ENCODE assay signal across 18 cellular contexts in the genomic region with DNA sequence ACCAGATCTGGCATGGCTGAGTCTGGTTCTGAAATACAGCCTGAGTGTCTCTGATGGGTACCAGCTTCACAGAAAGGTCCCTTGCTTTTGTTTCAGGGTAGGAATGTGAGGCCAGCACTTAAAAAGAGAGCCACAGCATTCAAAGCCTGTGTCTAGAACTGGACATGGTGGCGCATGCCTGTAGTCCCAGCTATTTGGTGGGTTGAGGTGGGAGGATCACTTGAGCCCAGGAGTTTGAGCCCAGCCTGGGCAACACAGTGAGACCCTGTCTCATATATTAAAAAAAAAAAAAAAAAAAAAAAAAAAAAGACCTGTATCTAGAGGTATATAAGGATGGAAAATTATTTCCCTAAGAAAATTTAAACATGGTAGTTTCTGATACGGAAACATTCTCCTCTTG.
A peak's percentile ranks its signal among the peaks of the same experiment; 100 is the strongest.
DNase-seq lines count a peak whose midpoint lies in the region; ATAC-seq, FAIRE-seq and TF ChIP-seq lines count a peak whose summit lies in the region.
"Had no signal": no experiment of that assay in that cellular context is flagged by ENCODE, and none has a peak within 500 bp of the region (broad histone marks: within the 10 kb centered on the region; RNA-seq: fewer than 3 reads in every experiment).

No MANE protein-coding gene starts in this region.

- no peak for TF ChIP-seq CTCF in cardiac muscle cell (IDR thresholded peaks at IDR 0.05; ENCODE audit: low read depth, low read length)
- TF ChIP-seq CTCF in heart right ventricle (IDR thresholded peaks at IDR 0.05) = no peak
- no peak for TF ChIP-seq CTCF in K562 (IDR thresholded peaks at IDR 0.05 in 2 of 3, conservative IDR thresholded peaks at IDR 0.05 in 1 of 3; ENCODE audit: insufficient read depth in 2 of 3, low read depth in 1 of 3, low read length in 3 of 3)
- TF ChIP-seq CTCF in neural progenitor cell (IDR thresholded peaks at IDR 0.05) = no peak

- H3K4me3 ChIP-seq in cardiac muscle cell (no peak overlapping the region), heart right ventricle (no peak overlapping the region), K562 (no peak overlapping the region), neural progenitor cell (no peak overlapping the region)
- H3K4me3 ChIP-seq: BLaER1 treated with 17β-estradiol and CSF1 and Interleukin-3, amounts not matched to agents 10 nM and 100 nM; GM23248; HAP-1 had no signal

- no peak overlapping the region for H3K4me3 Mint-ChIP-seq in neural progenitor cell
- H3K4me3 Mint-ChIP-seq: B cell; CD8-positive, alpha-beta T cell; HFFc6 had no signal

- H3K9me3 ChIP-seq in cardiac muscle cell (ENCODE audit: low read depth) (no peaks in the 10 kb centered on the region), heart right ventricle (no peaks in the 10 kb centered on the region), K562 (replicated peaks; ENCODE audit: control insufficient read depth, insufficient read depth, low read depth, low read length) (no peaks in the 10 kb centered on the region), neural progenitor cell (ENCODE audit: low read depth) (no peaks in the 10 kb centered on the region)
- H3K9me3 ChIP-seq: HAP-1 had no signal

- peaks cover 15% of the 10 kb centered on the region for H3K36me3 Mint-ChIP-seq in neural progenitor cell

- DNase-seq in cardiac muscle cell (ENCODE audit: low read depth in 1 of 2, low spot score in 1 of 2) (no peak), heart right ventricle (no peak), K562 (ENCODE audit: extremely low read depth in 1 of 4, low spot score in 3 of 4) (no peak), neural progenitor cell (ENCODE audit: low spot score) (peak; percentile 37), GM19238 (ENCODE audit: insufficient read length, low spot score) (no peak), HuH-7.5 (ENCODE audit: low spot score) (no peak)
- DNase-seq in activated effector memory CD4-positive, alpha-beta T cell treated with Interleukin-2 at 50 U/mL for 16 hours = no peak
- DNase-seq: Calu3; CD8-positive, alpha-beta T cell; DMS79 treated with DMSO at 0.1 percent for 48 hours; GF-D8; GM23248; HFFc6 had no signal

- H3K4me1 ChIP-seq in cardiac muscle cell (ENCODE audit: low read depth) = peaks cover 82% of the 10 kb centered on the region
- H3K4me1 ChIP-seq in heart right ventricle = peaks cover 0 to 36% (median 22%) of the 10 kb centered on the region in 9 donors
- H3K4me1 ChIP-seq in K562 (replicated peaks in 1 of 2; ENCODE audit: control insufficient read depth in 2 of 2, insufficient read depth in 2 of 2, low read length in 2 of 2) = peaks cover 0 to 2% of the 10 kb centered on the region in 2 experiments; a peak in 2 of 5 replicates
- H3K4me1 ChIP-seq in neural progenitor cell = peaks cover 58% of the 10 kb centered on the region
- H3K4me1 ChIP-seq: BLaER1 treated with 17β-estradiol and CSF1 and Interleukin-3, amounts not matched to agents 10 nM and 100 nM had no signal

- H3K9me3 Mint-ChIP-seq in neural progenitor cell = peaks cover 14% of the 10 kb centered on the region
- H3K9me3 Mint-ChIP-seq: CD8-positive, alpha-beta T cell; HFFc6 had no signal

- no TSS peak for BruUV-seq in K562 (replicated peaks; lab: Mats Ljungman, UMichigan)

- H3K27me3 ChIP-seq in cardiac muscle cell (no peaks in the 10 kb centered on the region), heart right ventricle (no peaks in the 10 kb centered on the region), K562 (ENCODE audit: control insufficient read depth in 2 of 2, insufficient read depth in 2 of 2, low read length in 2 of 2) (no peaks in the 10 kb centered on the region), neural progenitor cell (no peaks in the 10 kb centered on the region)
- H3K27me3 ChIP-seq: BLaER1 treated with 17β-estradiol and CSF1 and Interleukin-3, amounts not matched to agents 10 nM and 100 nM had no signal

- no peak for TF ChIP-seq POLR2A in K562 (conservative IDR thresholded peaks at IDR 0.05)

- H3K4me1 Mint-ChIP-seq in neural progenitor cell = peaks cover 42% of the 10 kb centered on the region
- H3K4me1 Mint-ChIP-seq: B cell had no signal

- H4K20me1 ChIP-seq in K562 (replicated peaks; ENCODE audit: control insufficient read depth, insufficient read depth, low read length) (no peaks in the 10 kb centered on the region), neural progenitor cell (ENCODE audit: low read depth) (peaks cover 28% of the 10 kb centered on the region)

- TF ChIP-seq EP300 in K562 (IDR thresholded peaks at IDR 0.05; ENCODE audit: low read length) = no peak

- in situ Hi-C loops in K562 (cut with MboI) = no loop called here

- H3K27ac Mint-ChIP-seq in neural progenitor cell = peak overlapping the region; percentile 26
- H3K27ac Mint-ChIP-seq: B cell; CD8-positive, alpha-beta T cell; HFFc6 had no signal

- H3F3A ChIP-seq in neural progenitor cell (ENCODE audit: low read depth) = peaks cover 43% of the 10 kb centered on the region

- no peak for ATAC-seq in heart right ventricle
- no peak for ATAC-seq in K562
- ATAC-seq: CD8-positive, alpha-beta T cell had no signal

- FAIRE-seq in K562 (lab: Jason Lieb, UNC) = no peak
- FAIRE-seq: GM19239 had no signal

- H3K4me2 ChIP-seq in K562 (ENCODE audit: insufficient read depth, low read length) (no peak overlapping the region), neural progenitor cell (peak overlapping the region; percentile 64)
- H3K4me2 ChIP-seq: BLaER1 treated with 17β-estradiol and CSF1 and Interleukin-3, amounts not matched to agents 10 nM and 100 nM had no signal

- H3K27me3 Mint-ChIP-seq in neural progenitor cell (ENCODE audit: insufficient read depth, low read depth) = peaks cover 7% of the 10 kb centered on the region
- H3K27me3 Mint-ChIP-seq: B cell had no signal

- H3K27ac ChIP-seq in cardiac muscle cell (peak overlapping the region; percentile 94), heart right ventricle (no peak overlapping the region), K562 (ENCODE audit: extremely low read depth, low read depth, low read length) (no peak overlapping the region), neural progenitor cell (no peak overlapping the region)
- H3K27ac ChIP-seq: BLaER1 treated with 17β-estradiol and CSF1 and Interleukin-3, amounts not matched to agents 10 nM and 100 nM; GM23248; HL-60 had no signal

- H2AFZ ChIP-seq in K562 (ENCODE audit: low read depth, low read length) (no peak overlapping the region), neural progenitor cell (replicated peaks) (no peak overlapping the region)
- H2AFZ ChIP-seq: GM23248 had no signal

- intact Hi-C loops in heart right ventricle (cut with DNase I) = no loop called here
- intact Hi-C loops in K562 (cut with micrococcal nuclease) = no loop called here

- whole genome bisulfite sequencing in heart right ventricle, 2 donors = 98 to 99% methylated on average over 2 of the region's 2 CpGs
- 95% methylated on average over 2 of the region's 2 CpGs for WGBS in K562 (ENCODE audit: insufficient coverage, low coverage, missing lambda C conversion rate)

- CTCF ChIA-PET in K562 (lab: Yijun Ruan, JAX; ENCODE audit: low intra/inter-chr PET ratio) = no interaction called here

- H3K36me3 ChIP-seq in cardiac muscle cell (no peaks in the 10 kb centered on the region), heart right ventricle (peaks cover 0 to 31% (median 0%) of the 10 kb centered on the region in 9 donors), K562 (ENCODE audit: control insufficient read depth, insufficient read depth, low read length) (no peaks in the 10 kb centered on the region; the same call in 2 of the 3 replicates), neural progenitor cell (peaks cover 6% of the 10 kb centered on the region)
- H3K36me3 ChIP-seq: HAP-1 had no signal

- TF ChIP-seq RAD21 in K562 (CRISPR knock-in tag; conservative IDR thresholded peaks at IDR 0.05 in 1 of 2, IDR thresholded peaks at IDR 0.05 in 1 of 2) = no peak

- H3K9me1 ChIP-seq in K562 (ENCODE audit: control insufficient read depth, insufficient read depth, low read length) = no peaks in the 10 kb centered on the region

- H3K9ac ChIP-seq in K562 (ENCODE audit: insufficient read depth in 1 of 2, low read depth in 2 of 2, low read length in 2 of 2) = no peak overlapping the region
- no peak overlapping the region for H3K9ac ChIP-seq in neural progenitor cell
- H3K9ac ChIP-seq: BLaER1 treated with 17β-estradiol and CSF1 and Interleukin-3, amounts not matched to agents 10 nM and 100 nM; GM23248 had no signal

- no peaks in the 10 kb centered on the region for H3K79me2 ChIP-seq in K562 (ENCODE audit: control insufficient read depth, insufficient read depth, low read length)
- no peaks in the 10 kb centered on the region for H3K79me2 ChIP-seq in neural progenitor cell (ENCODE audit: low read depth)

- POLR2A ChIA-PET in K562 (lab: Yijun Ruan, JAX) = interaction anchor here (1.0 kb wide), 2 partner anchors 9 to 18 kb away, joined by 3 to 5 read pairs; no protein-coding TSS in a partner anchor

TF ChIP-seq in K562, 482 proteins besides CTCF, POLR2A, EP300 and RAD21:
- TF ChIP-seq NCOA4 (IDR thresholded peaks at IDR 0.05; ENCODE audit: partially characterized antibody) (no peak), ZNF121 (CRISPR knock-in tag; conservative IDR thresholded peaks at IDR 0.05) (peak; percentile 68), SIX5 (IDR thresholded peaks at IDR 0.05; ENCODE audit: borderline replicate concordance in 1 of 2, insufficient read depth in 1 of 2, low read depth in 1 of 2, low read length in 2 of 2) (no peak)
